9 cellular contexts compared by ENCODE assay signal in the genomic region with DNA sequence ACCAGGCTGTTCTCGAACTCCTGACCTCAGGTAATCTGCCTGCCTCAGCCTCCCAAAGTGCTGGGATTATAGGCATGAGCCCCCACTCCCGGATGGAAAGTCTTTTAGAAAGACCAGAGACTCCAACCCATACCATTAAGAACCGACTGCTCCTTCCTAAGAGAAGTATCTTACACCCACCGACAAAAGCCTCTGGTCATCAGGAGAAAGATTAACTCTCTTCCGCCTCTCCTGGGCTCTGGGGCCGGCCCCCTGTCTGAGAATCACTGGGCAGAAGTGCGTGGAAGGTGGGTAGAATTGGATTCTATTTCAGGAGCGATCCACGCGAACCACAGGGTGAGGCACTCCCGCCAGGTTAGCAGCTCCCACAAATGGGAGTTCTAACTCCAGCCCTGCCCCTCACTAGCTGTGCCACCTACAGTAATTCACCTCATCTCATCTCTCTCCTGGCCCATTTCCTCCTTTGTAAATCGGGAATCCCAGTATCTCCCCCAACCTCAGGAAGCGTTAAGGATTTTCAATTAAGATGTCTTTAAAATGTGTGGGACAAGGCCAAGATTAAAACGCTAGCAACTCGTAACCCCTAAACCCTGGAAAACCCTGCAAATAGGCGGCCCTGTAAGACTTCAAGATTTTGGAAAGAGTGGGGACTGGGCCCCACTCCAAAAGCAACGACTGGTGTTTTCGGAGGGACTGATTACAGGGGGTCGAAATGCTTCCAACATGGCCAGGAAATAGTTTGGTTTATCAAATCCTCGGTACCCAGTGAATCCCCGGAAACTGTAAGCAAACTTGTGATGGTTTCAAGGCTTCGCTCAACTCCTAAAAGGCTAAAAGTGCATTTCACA. TPM values are rescaled to one million over a fixed set of nuclear protein-coding genes. Genes with fewer than 3 reads are reported as not detected.
DNase-seq lines count a peak whose midpoint lies in the region; ATAC-seq and TF ChIP-seq lines count a peak whose summit lies in the region.
"Had no signal": no experiment of that assay in that cellular context is flagged by ENCODE, and none has a peak within 500 bp of the region (broad histone marks: within the 10 kb centered on the region; RNA-seq: fewer than 3 reads in every experiment).

No MANE protein-coding gene starts in this region.

- H3K36me3 ChIP-seq in adrenal gland (replicated peaks in 1 of 2), result peaks cover 0 to 39% of the 10 kb centered on the region in 2 donors
- H3K36me3 ChIP-seq in thymus (ENCODE audit: control insufficient read depth, insufficient read depth), result peaks cover 42% of the 10 kb centered on the region

- TF ChIP-seq POLR2A in adrenal gland (IDR thresholded peaks at IDR 0.05), result no peak

- no peak for TF ChIP-seq CTCF in adrenal gland (IDR thresholded peaks at IDR 0.05)

- ATAC-seq in GM21447 (IDR thresholded peaks at IDR 0.05; ENCODE audit: unreplicated experiment), result no peak
- ATAC-seq in activated CD4-positive, CD25-positive, alpha-beta regulatory T cell treated with anti-CD3 and anti-CD28 coated beads, Interleukin-2, amount 50 U/mL, for 24 hours, result no peak

- peak; percentile 60 for DNase-seq in activated CD8-positive, alpha-beta memory T cell treated with anti-CD3 and anti-CD28 coated beads for 24 hours
- DNase-seq in activated CD8-positive, alpha-beta memory T cell treated with anti-CD3 and anti-CD28 coated beads, Interleukin-2, amount 50 U/mL, for 48 hours, result no peak
- peak in 1 of 7 donors; percentile 28 for DNase-seq in adrenal gland
- no peak for DNase-seq in NCI-H526 treated with DMSO at 0.1 percent for 48 hours (lab: John Stamatoyannopoulos, UW)

- H3K9me3 ChIP-seq in adrenal gland (replicated peaks in 1 of 3) (no peaks in the 10 kb centered on the region), thymus (ENCODE audit: control insufficient read depth) (no peaks in the 10 kb centered on the region)

- WGBS in adrenal gland, 4 donors, result 11 to 18% (median 13%) methylated on average over 19 to 22 of the region's 22 CpGs
- 50% methylated on average over 22 of the region's 22 CpGs for WGBS in thymus

- H3K4me3 ChIP-seq in adrenal gland (peak overlapping the region in 3 of 4 donors; percentile 12 to 98 (median 51)), thymus (ENCODE audit: low read length) (peak overlapping the region; percentile 95)

- H3K27ac ChIP-seq in adrenal gland (peak overlapping the region; percentile 98 to 100 (median 100)), layer of hippocampus (ENCODE audit: low read depth, low read length) (peak overlapping the region; percentile 99), thymus (ENCODE audit: low read depth) (peak overlapping the region; percentile 100)

- no peaks in the 10 kb centered on the region for H3K27me3 ChIP-seq in adrenal gland
- H3K27me3 ChIP-seq in layer of hippocampus (ENCODE audit: control insufficient read depth, insufficient read depth, low read length), result no peaks in the 10 kb centered on the region
- no peaks in the 10 kb centered on the region for H3K27me3 ChIP-seq in thymus (ENCODE audit: control insufficient read depth, insufficient read depth)

- H3K4me1 ChIP-seq in adrenal gland (replicated peaks in 1 of 2) (peaks cover 24 to 57% of the 10 kb centered on the region in 2 donors), thymus (ENCODE audit: control insufficient read depth, insufficient read depth, low read length) (peaks cover 28% of the 10 kb centered on the region)

- intact Hi-C loops in adrenal gland (cut with DNase I), result loop anchor here (5.0 to 10.0 kb wide), 2 partner anchors 114 to 121 kb away; no protein-coding TSS in a partner anchor

RNA-seq across cellular contexts. Expression of a gene that starts 1.3 kb away (rescaled TPM):
- total RNA-seq in adrenal gland, result 100 to 1,000 TPM; 133 to 295 (median 191) TPM
- 100 to 1,000 TPM; 195 to 241 (median 220) TPM for polyA plus RNA-seq in adrenal gland
- polyA plus RNA-seq in thymus, result 198 TPM

RNA-seq across cellular contexts. Expression of a gene that starts 16.9 kb away (rescaled TPM):
- total RNA-seq in adrenal gland, result 100 to 1,000 TPM; 164 to 570 (median 444) TPM
- polyA plus RNA-seq in adrenal gland (100 to 1,000 TPM; 308 to 701 (median 481) TPM), thymus (178 TPM)

RNA-seq across cellular contexts. Expression of a gene that starts 29.6 kb away (rescaled TPM):
- total RNA-seq in adrenal gland, result 10 to 100 TPM in 1 of 8 donors, 1 to 10 TPM in 6, under 1 TPM in 1; 0.54 to 11.4 (median 4.8) TPM
- polyA plus RNA-seq in adrenal gland (10 to 100 TPM in 1 of 3 donors, 1 to 10 TPM in 2; 5.6 to 24.1 (median 7.1) TPM), thymus (38.2 TPM)

RNA-seq across cellular contexts. Expression of a gene that starts 35.8 kb away (rescaled TPM):
- 1 to 10 TPM in 2 of 8 donors, under 1 TPM in 1, not detected in 5; 0.30 to 3.1 (median 1.9) TPM for total RNA-seq in adrenal gland
- polyA plus RNA-seq in adrenal gland (1 to 10 TPM in 2 of 3 donors, under 1 TPM in 1; 0.64 to 4.5 (median 1.5) TPM), thymus (6.8 TPM)
- total RNA-seq: G401 had no signal

RNA-seq across cellular contexts. Expression of a gene that starts 50.9 kb away (rescaled TPM):
- 100 to 1,000 TPM in 4 of 8 donors, 10 to 100 TPM in 4; 57.0 to 145 (median 87.0) TPM for total RNA-seq in adrenal gland
- polyA plus RNA-seq in adrenal gland, result 10 to 100 TPM; 50.3 to 79.4 (median 51.1) TPM
- polyA plus RNA-seq in thymus, result 38.3 TPM
